In genomic region chr2:102975996-102976636, GRCh38 we compare ENCODE assay signal across 8 cellular contexts.
DNase-seq lines count a peak whose midpoint lies in the region; ATAC-seq, FAIRE-seq and TF ChIP-seq lines count a peak whose summit lies in the region.

No MANE protein-coding gene starts in this region.

- H3K36me3 Mint-ChIP-seq in MCF 10A (ENCODE audit: insufficient read depth, unreplicated experiment), result no peaks in the 10 kb centered on the region
- no peaks in the 10 kb centered on the region for H3K36me3 Mint-ChIP-seq in CD8-positive, alpha-beta T cell

- H3K27ac ChIP-seq in breast epithelium (no peak overlapping the region), SJCRH30 (no peak overlapping the region), testis (no peak overlapping the region)
- H3K27ac ChIP-seq in CD8-positive, alpha-beta T cell (ENCODE audit: low read depth, low read length), result no peak overlapping the region

- H3K36me3 ChIP-seq in breast epithelium, result no peaks in the 10 kb centered on the region
- H3K36me3 ChIP-seq in SJCRH30, result no peaks in the 10 kb centered on the region
- H3K36me3 ChIP-seq in testis (ENCODE audit: low read depth, missing control alignments), result no peaks in the 10 kb centered on the region
- H3K36me3 ChIP-seq in CD8-positive, alpha-beta T cell (ENCODE audit: insufficient read depth, low read length), result no peaks in the 10 kb centered on the region

- H3K27me3 ChIP-seq in breast epithelium (no peaks in the 10 kb centered on the region), SJCRH30 (no peaks in the 10 kb centered on the region), testis (no peaks in the 10 kb centered on the region)
- H3K27me3 ChIP-seq in CD8-positive, alpha-beta T cell (ENCODE audit: insufficient read depth, low read length), result no peaks in the 10 kb centered on the region

- ATAC-seq in left cardiac atrium, result peak; percentile 50 to 67
- ATAC-seq in GM19328 (IDR thresholded peaks at IDR 0.05; ENCODE audit: unreplicated experiment), result no peak
- ATAC-seq in CD8-positive, alpha-beta T cell, result no peak

- TF ChIP-seq POLR2A in breast epithelium (IDR thresholded peaks at IDR 0.05), result no peak
- no peak for TF ChIP-seq POLR2A in testis (IDR thresholded peaks at IDR 0.05)

- no peaks in the 10 kb centered on the region for H3K9me3 Mint-ChIP-seq in MCF 10A (ENCODE audit: unreplicated experiment)
- no peaks in the 10 kb centered on the region for H3K9me3 Mint-ChIP-seq in CD8-positive, alpha-beta T cell

- CTCF ChIA-PET in MCF 10A (lab: Yijun Ruan, JAX), result interaction anchor here (0.5 to 3.2 kb wide), 36 partner anchors 11 to 1968 kb away, joined by 3 to 24 read pairs (median 4); no protein-coding TSS in a partner anchor
- CTCF ChIA-PET in CD8-positive, alpha-beta T cell (lab: Charles Lee), result no interaction called here

- intact Hi-C loops in MCF 10A (cut with micrococcal nuclease) (loop anchor here (2.0 kb wide), 3 partner anchors 135 to 1437 kb away; no protein-coding TSS in a partner anchor), breast epithelium (cut with DNase I; ENCODE audit: low total_unique reads) (no loop called here), left cardiac atrium (cut with DNase I) (no loop called here), testis (cut with DNase I; ENCODE audit: low total_unique reads) (no loop called here)
- intact Hi-C loops in CD8-positive, alpha-beta T cell (cut with DNase I, micrococcal nuclease), result no loop called here

- no peak overlapping the region for H3K4me3 ChIP-seq in breast epithelium
- no peak overlapping the region for H3K4me3 ChIP-seq in SJCRH30
- H3K4me3 ChIP-seq in testis, result no peak overlapping the region
- no peak overlapping the region for H3K4me3 ChIP-seq in CD8-positive, alpha-beta T cell (ENCODE audit: low read depth, low read length)

- TF ChIP-seq CTCF in MCF 10A (IDR thresholded peaks at IDR 0.05; ENCODE audit: unreplicated experiment) (peak; percentile 79), breast epithelium (IDR thresholded peaks at IDR 0.05) (no peak), testis (IDR thresholded peaks at IDR 0.05) (peak in 2 of 3 experiments; percentile 24 to 25)
- TF ChIP-seq CTCF in CD8-positive, alpha-beta T cell (IDR thresholded peaks at IDR 0.05), result no peak

- H3K4me1 ChIP-seq in breast epithelium (no peaks in the 10 kb centered on the region), SJCRH30 (peaks cover 6% of the 10 kb centered on the region), testis (no peaks in the 10 kb centered on the region)
- H3K4me1 ChIP-seq in CD8-positive, alpha-beta T cell (ENCODE audit: insufficient read depth, low read length), result no peaks in the 10 kb centered on the region

- DNase-seq in MCF 10A (ENCODE audit: unreplicated experiment) (peak; percentile 78), breast epithelium (ENCODE audit: low spot score in 2 of 2) (no peak), HTR-8/SVneo (ENCODE audit: insufficient read length, low spot score) (peak; percentile 1), SJCRH30 (peak; percentile 68 to 86), left cardiac atrium (no peak), testis (peak; percentile 52)
- no peak for DNase-seq in CD8-positive, alpha-beta T cell

- H3K4me1 Mint-ChIP-seq in MCF 10A (ENCODE audit: insufficient read depth, unreplicated experiment), result peaks cover 7% of the 10 kb centered on the region
- H3K4me1 Mint-ChIP-seq in CD8-positive, alpha-beta T cell (ENCODE audit: low read depth), result no peaks in the 10 kb centered on the region

- 35 to 55% methylated on average over 7 of the region's 7 CpGs for WGBS in testis, 2 donors

- H3K27me3 Mint-ChIP-seq in MCF 10A (ENCODE audit: insufficient read depth, unreplicated experiment), result no peaks in the 10 kb centered on the region
- peaks cover 2% of the 10 kb centered on the region for H3K27me3 Mint-ChIP-seq in CD8-positive, alpha-beta T cell (ENCODE audit: low read depth)

- no peaks in the 10 kb centered on the region for H3K9me3 ChIP-seq in breast epithelium
- no peaks in the 10 kb centered on the region for H3K9me3 ChIP-seq in SJCRH30 (replicated peaks)
- no peaks in the 10 kb centered on the region for H3K9me3 ChIP-seq in testis
- H3K9me3 ChIP-seq in CD8-positive, alpha-beta T cell (ENCODE audit: low read length), result no peaks in the 10 kb centered on the region

- BruUV-seq in MCF 10A (replicated peaks; lab: Mats Ljungman, UMichigan), result no TSS peak

- no peak for FAIRE-seq in HTR-8/SVneo (lab: Jason Lieb, UNC)

- H3K4me3 Mint-ChIP-seq in MCF 10A (ENCODE audit: unreplicated experiment), result no peak overlapping the region
- H3K4me3 Mint-ChIP-seq in CD8-positive, alpha-beta T cell, result no peak overlapping the region

- POLR2A ChIA-PET in MCF 10A (lab: Yijun Ruan, JAX), result interaction anchor here (0.6 kb wide), 1 partner anchor 202 kb away, joined by 4 read pairs; no protein-coding TSS in a partner anchor
- POLR2A ChIA-PET in CD8-positive, alpha-beta T cell (lab: Charles Lee), result no interaction called here

- H3K27ac Mint-ChIP-seq in MCF 10A (ENCODE audit: low read depth, unreplicated experiment), result no peak overlapping the region
- no peak overlapping the region for H3K27ac Mint-ChIP-seq in CD8-positive, alpha-beta T cell

Comparison
In these comparisons a context has a peak if more than half of its experiments do, and no peak if none do; other contexts are left out.
1. DNase-seq: peak in MCF 10A (single experiment), HTR-8/SVneo (single experiment), SJCRH30 (2 of 2) and testis (single experiment); none in breast epithelium (0 of 2), left cardiac atrium (single experiment) and CD8-positive, alpha-beta T cell (0 of 7).
2. CTCF ChIP-seq: peak in MCF 10A (single experiment) and testis (2 of 3); none in breast epithelium (0 of 3) and CD8-positive, alpha-beta T cell (single experiment).
3. ATAC-seq: peak in left cardiac atrium (2 of 2); none in GM19328 (single experiment) and CD8-positive, alpha-beta T cell (single experiment).